1 cellular context compared by ENCODE assay signal in the genomic region with DNA sequence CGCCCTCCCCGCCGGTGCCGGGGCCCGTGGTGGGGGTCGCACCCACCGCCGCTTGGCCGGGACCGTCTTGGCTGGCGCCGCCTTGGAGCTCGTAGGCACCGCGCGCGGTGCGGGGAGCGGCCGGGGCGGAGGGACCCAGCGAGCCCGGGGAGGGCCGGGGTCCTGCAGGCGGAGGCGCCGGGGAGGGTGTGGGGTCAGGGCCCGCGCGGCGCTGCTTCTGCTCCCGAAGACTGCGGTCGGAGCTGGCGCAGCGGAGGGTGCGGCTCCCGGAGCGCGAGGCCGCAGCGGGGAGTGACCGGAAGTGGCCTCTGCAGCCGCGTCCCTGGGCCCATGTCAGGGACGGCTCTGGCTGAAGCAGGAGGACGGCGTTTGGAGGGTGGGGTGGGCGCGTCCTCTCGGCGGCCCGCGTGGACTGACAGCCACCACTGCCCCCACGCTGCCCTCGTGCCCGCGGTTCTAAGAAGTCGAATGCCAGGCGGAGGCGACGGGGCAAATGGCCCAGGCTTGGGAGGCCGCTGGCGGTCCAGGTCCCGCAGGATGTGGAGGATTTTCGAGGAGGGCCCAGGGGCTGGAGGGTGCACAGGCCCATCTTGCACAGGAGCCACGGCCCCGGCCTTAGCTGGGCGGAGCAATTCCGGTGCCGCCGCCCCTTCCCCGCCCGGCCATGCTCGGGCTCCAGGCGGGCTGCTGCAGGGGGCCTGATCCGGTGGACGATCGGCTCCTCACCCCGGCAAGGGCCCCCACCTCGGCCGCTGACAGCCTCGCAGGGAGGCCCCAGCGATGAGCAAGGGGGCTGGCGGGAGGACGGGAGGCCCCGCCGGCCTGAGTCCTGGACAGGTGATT.
TF ChIP-seq lines count a peak whose summit lies in the region.

No MANE protein-coding gene starts in this region.

TF ChIP-seq in HepG2, 621 proteins besides CTCF, POLR2A, EP300 and RAD21 (continued from another document and continues in another):
- TF ChIP-seq, protein P1, sequence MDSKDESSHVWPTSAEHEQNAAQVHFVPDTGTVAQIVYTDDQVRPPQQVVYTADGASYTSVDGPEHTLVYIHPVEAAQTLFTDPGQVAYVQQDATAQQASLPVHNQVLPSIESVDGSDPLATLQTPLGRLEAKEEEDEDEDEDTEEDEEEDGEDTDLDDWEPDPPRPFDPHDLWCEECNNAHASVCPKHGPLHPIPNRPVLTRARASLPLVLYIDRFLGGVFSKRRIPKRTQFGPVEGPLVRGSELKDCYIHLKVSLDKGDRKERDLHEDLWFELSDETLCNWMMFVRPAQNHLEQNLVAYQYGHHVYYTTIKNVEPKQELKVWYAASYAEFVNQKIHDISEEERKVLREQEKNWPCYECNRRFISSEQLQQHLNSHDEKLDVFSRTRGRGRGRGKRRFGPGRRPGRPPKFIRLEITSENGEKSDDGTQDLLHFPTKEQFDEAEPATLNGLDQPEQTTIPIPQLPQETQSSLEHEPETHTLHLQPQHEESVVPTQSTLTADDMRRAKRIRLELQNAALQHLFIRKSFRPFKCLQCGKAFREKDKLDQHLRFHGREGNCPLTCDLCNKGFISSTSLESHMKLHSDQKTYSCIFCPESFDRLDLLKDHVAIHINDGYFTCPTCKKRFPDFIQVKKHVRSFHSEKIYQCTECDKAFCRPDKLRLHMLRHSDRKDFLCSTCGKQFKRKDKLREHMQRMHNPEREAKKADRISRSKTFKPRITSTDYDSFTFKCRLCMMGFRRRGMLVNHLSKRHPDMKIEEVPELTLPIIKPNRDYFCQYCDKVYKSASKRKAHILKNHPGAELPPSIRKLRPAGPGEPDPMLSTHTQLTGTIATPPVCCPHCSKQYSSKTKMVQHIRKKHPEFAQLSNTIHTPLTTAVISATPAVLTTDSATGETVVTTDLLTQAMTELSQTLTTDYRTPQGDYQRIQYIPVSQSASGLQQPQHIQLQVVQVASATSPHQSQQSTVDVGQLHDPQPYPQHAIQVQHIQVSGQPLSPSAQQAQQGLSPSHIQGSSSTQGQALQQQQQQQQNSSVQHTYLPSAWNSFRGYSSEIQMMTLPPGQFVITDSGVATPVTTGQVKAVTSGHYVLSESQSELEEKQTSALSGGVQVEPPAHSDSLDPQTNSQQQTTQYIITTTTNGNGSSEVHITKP (CRISPR knock-in tag; IDR thresholded peaks at IDR 0.05; ENCODE audit: low read depth): no peak; the same call in 1 of the 2 replicates
- TF ChIP-seq ZSCAN21 (CRISPR knock-in tag; IDR thresholded peaks at IDR 0.05; ENCODE audit: borderline replicate concordance): no peak; the same call in none of the 2 replicates
- TF ChIP-seq HOXA9 (CRISPR knock-in tag; IDR thresholded peaks at IDR 0.05; ENCODE audit: borderline replicate concordance): 0 out of 2 replicates have a peak, but pooled peaks have one; percentile 65
- TF ChIP-seq KAT8 (CRISPR knock-in tag; IDR thresholded peaks at IDR 0.05): peak; percentile 72; the same call in 1 of the 2 replicates
- TF ChIP-seq SOX5 (CRISPR knock-in tag; IDR thresholded peaks at IDR 0.05; ENCODE audit: borderline replicate concordance): no peak
- TF ChIP-seq, protein P2, sequence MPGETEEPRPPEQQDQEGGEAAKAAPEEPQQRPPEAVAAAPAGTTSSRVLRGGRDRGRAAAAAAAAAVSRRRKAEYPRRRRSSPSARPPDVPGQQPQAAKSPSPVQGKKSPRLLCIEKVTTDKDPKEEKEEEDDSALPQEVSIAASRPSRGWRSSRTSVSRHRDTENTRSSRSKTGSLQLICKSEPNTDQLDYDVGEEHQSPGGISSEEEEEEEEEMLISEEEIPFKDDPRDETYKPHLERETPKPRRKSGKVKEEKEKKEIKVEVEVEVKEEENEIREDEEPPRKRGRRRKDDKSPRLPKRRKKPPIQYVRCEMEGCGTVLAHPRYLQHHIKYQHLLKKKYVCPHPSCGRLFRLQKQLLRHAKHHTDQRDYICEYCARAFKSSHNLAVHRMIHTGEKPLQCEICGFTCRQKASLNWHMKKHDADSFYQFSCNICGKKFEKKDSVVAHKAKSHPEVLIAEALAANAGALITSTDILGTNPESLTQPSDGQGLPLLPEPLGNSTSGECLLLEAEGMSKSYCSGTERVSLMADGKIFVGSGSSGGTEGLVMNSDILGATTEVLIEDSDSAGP (CRISPR knock-in tag; IDR thresholded peaks at IDR 0.05; ENCODE audit: borderline replicate concordance): peak; percentile 82; the same call in 1 of the 2 replicates
- TF ChIP-seq, protein P3, sequence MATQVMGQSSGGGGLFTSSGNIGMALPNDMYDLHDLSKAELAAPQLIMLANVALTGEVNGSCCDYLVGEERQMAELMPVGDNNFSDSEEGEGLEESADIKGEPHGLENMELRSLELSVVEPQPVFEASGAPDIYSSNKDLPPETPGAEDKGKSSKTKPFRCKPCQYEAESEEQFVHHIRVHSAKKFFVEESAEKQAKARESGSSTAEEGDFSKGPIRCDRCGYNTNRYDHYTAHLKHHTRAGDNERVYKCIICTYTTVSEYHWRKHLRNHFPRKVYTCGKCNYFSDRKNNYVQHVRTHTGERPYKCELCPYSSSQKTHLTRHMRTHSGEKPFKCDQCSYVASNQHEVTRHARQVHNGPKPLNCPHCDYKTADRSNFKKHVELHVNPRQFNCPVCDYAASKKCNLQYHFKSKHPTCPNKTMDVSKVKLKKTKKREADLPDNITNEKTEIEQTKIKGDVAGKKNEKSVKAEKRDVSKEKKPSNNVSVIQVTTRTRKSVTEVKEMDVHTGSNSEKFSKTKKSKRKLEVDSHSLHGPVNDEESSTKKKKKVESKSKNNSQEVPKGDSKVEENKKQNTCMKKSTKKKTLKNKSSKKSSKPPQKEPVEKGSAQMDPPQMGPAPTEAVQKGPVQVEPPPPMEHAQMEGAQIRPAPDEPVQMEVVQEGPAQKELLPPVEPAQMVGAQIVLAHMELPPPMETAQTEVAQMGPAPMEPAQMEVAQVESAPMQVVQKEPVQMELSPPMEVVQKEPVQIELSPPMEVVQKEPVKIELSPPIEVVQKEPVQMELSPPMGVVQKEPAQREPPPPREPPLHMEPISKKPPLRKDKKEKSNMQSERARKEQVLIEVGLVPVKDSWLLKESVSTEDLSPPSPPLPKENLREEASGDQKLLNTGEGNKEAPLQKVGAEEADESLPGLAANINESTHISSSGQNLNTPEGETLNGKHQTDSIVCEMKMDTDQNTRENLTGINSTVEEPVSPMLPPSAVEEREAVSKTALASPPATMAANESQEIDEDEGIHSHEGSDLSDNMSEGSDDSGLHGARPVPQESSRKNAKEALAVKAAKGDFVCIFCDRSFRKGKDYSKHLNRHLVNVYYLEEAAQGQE (IDR thresholded peaks at IDR 0.05; ENCODE audit: borderline replicate concordance in 1 of 2, low read depth in 1 of 2, low read length in 2 of 2): peak in 1 of 2 experiments; percentile 11; a peak in 1 of 4 replicates
- TF ChIP-seq GABPB1 (CRISPR knock-in tag; IDR thresholded peaks at IDR 0.05): peak; percentile 95
- TF ChIP-seq, protein P4, sequence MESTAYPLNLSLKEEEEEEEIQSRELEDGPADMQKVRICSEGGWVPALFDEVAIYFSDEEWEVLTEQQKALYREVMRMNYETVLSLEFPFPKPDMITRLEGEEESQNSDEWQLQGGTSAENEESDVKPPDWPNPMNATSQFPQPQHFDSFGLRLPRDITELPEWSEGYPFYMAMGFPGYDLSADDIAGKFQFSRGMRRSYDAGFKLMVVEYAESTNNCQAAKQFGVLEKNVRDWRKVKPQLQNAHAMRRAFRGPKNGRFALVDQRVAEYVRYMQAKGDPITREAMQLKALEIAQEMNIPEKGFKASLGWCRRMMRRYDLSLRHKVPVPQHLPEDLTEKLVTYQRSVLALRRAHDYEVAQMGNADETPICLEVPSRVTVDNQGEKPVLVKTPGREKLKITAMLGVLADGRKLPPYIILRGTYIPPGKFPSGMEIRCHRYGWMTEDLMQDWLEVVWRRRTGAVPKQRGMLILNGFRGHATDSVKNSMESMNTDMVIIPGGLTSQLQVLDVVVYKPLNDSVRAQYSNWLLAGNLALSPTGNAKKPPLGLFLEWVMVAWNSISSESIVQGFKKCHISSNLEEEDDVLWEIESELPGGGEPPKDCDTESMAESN (CRISPR knock-in tag; conservative IDR thresholded peaks at IDR 0.05): peak; percentile 85
- no peak for TF ChIP-seq ZNF12 (CRISPR knock-in tag; IDR thresholded peaks at IDR 0.05)
- no peak for TF ChIP-seq ZNF383 (CRISPR knock-in tag; IDR thresholded peaks at IDR 0.05; ENCODE audit: borderline replicate concordance)
- peak; percentile 77 for TF ChIP-seq MYC (CRISPR knock-in tag; IDR thresholded peaks at IDR 0.05; ENCODE audit: borderline replicate concordance)
- TF ChIP-seq ZMYM2 (CRISPR knock-in tag; IDR thresholded peaks at IDR 0.05): no peak
- no peak; the same call in 1 of the 2 replicates for TF ChIP-seq CBX5 (CRISPR knock-in tag; IDR thresholded peaks at IDR 0.05; ENCODE audit: borderline replicate concordance)
- no peak for TF ChIP-seq NR1H2 (CRISPR knock-in tag; IDR thresholded peaks at IDR 0.05; ENCODE audit: borderline replicate concordance, low read depth)
- peak; percentile 80 for TF ChIP-seq POLR2G (IDR thresholded peaks at IDR 0.05; ENCODE audit: low read depth, low read length)
- TF ChIP-seq GATAD2A (CRISPR knock-in tag; IDR thresholded peaks at IDR 0.05): peak; percentile 24; the same call in 1 of the 2 replicates
- TF ChIP-seq, protein P5, sequence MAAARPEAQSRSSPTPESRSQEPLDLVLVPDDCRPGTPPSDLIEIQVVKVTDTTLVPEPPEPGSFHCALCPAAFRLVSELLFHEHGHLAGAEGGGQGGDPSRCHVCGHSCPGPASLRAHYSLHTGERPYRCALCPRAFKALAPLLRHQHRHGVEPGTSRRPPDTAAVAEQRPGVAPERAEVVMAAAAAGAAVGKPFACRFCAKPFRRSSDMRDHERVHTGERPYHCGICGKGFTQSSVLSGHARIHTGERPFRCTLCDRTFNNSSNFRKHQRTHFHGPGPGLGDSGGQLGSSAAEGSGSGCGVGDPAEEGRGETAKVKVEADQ (CRISPR knock-in tag; IDR thresholded peaks at IDR 0.05; ENCODE audit: borderline replicate concordance): peak; percentile 82; the same call in 1 of the 2 replicates
- TF ChIP-seq RFX1 (IDR thresholded peaks at IDR 0.05): no peak
- 0 out of 2 replicates have a peak, but pooled peaks have one; percentile 32 for TF ChIP-seq ZNF44 (CRISPR knock-in tag; IDR thresholded peaks at IDR 0.05)
- no peak for TF ChIP-seq ZFP41 (CRISPR knock-in tag; IDR thresholded peaks at IDR 0.05; ENCODE audit: borderline replicate concordance)
- 0 out of 2 replicates have a peak, but pooled peaks have one; percentile 32 for TF ChIP-seq ZNF891 (CRISPR knock-in tag; IDR thresholded peaks at IDR 0.05)
- peak; percentile 94; the same call in 1 of the 2 replicates for TF ChIP-seq SMAD9 (CRISPR knock-in tag; IDR thresholded peaks at IDR 0.05)
- TF ChIP-seq SAP130 (CRISPR knock-in tag; IDR thresholded peaks at IDR 0.05; ENCODE audit: low read depth): peak; percentile 71
- no peak for TF ChIP-seq CCAR2 (optimal IDR thresholded peaks at IDR 0.05; ENCODE audit: low read depth, low read length)
- TF ChIP-seq ZNF780A (CRISPR knock-in tag; IDR thresholded peaks at IDR 0.05): no peak
- TF ChIP-seq ZFX (CRISPR knock-in tag; IDR thresholded peaks at IDR 0.05; ENCODE audit: low read depth): peak; percentile 96
- TF ChIP-seq ZNF816 (CRISPR knock-in tag; IDR thresholded peaks at IDR 0.05; ENCODE audit: borderline replicate concordance): no peak; the same call in 1 of the 2 replicates
- TF ChIP-seq ZNF33A (CRISPR knock-in tag; IDR thresholded peaks at IDR 0.05; ENCODE audit: borderline replicate concordance): no peak
- TF ChIP-seq MED1 (CRISPR knock-in tag; IDR thresholded peaks at IDR 0.05): peak; percentile 60
- no peak for TF ChIP-seq HNF4A (CRISPR knock-in tag; IDR thresholded peaks at IDR 0.05)
- TF ChIP-seq DNMT3B (CRISPR knock-in tag; conservative IDR thresholded peaks at IDR 0.05): no peak
- peak; percentile 88 for TF ChIP-seq TAF1 (CRISPR knock-in tag; IDR thresholded peaks at IDR 0.05)
- no peak; the same call in 1 of the 2 replicates for TF ChIP-seq ZNF256 (CRISPR knock-in tag; conservative IDR thresholded peaks at IDR 0.05)
- TF ChIP-seq ZSCAN12 (CRISPR knock-in tag; IDR thresholded peaks at IDR 0.05): no peak
- TF ChIP-seq ZNF768 (CRISPR knock-in tag; IDR thresholded peaks at IDR 0.05): peak; percentile 66; the same call in 1 of the 2 replicates
- peak; percentile 47; the same call in 1 of the 2 replicates for TF ChIP-seq PRMT3 (CRISPR knock-in tag; IDR thresholded peaks at IDR 0.05; ENCODE audit: borderline replicate concordance, low read depth)
- peak; percentile 38; the same call in 1 of the 2 replicates for TF ChIP-seq EED (CRISPR knock-in tag; IDR thresholded peaks at IDR 0.05)
- TF ChIP-seq MIXL1 (CRISPR knock-in tag; IDR thresholded peaks at IDR 0.05): no peak
- TF ChIP-seq HMG20A (CRISPR knock-in tag; IDR thresholded peaks at IDR 0.05; ENCODE audit: borderline replicate concordance): no peak
- TF ChIP-seq, protein P6, sequence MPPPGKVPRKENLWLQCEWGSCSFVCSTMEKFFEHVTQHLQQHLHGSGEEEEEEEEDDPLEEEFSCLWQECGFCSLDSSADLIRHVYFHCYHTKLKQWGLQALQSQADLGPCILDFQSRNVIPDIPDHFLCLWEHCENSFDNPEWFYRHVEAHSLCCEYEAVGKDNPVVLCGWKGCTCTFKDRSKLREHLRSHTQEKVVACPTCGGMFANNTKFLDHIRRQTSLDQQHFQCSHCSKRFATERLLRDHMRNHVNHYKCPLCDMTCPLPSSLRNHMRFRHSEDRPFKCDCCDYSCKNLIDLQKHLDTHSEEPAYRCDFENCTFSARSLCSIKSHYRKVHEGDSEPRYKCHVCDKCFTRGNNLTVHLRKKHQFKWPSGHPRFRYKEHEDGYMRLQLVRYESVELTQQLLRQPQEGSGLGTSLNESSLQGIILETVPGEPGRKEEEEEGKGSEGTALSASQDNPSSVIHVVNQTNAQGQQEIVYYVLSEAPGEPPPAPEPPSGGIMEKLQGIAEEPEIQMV (CRISPR knock-in tag; IDR thresholded peaks at IDR 0.05; ENCODE audit: low read depth): 0 out of 2 replicates have a peak, but pooled peaks have one; percentile 10
- no peak; the same call in 1 of the 2 replicates for TF ChIP-seq ISX (CRISPR knock-in tag; conservative IDR thresholded peaks at IDR 0.05)
- TF ChIP-seq, protein P7, sequence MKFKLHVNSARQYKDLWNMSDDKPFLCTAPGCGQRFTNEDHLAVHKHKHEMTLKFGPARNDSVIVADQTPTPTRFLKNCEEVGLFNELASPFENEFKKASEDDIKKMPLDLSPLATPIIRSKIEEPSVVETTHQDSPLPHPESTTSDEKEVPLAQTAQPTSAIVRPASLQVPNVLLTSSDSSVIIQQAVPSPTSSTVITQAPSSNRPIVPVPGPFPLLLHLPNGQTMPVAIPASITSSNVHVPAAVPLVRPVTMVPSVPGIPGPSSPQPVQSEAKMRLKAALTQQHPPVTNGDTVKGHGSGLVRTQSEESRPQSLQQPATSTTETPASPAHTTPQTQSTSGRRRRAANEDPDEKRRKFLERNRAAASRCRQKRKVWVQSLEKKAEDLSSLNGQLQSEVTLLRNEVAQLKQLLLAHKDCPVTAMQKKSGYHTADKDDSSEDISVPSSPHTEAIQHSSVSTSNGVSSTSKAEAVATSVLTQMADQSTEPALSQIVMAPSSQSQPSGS (CRISPR knock-in tag; IDR thresholded peaks at IDR 0.05): 0 out of 2 replicates have a peak, but pooled peaks have one; percentile 25
- TF ChIP-seq ZNF335 (CRISPR knock-in tag; IDR thresholded peaks at IDR 0.05): peak; percentile 58; the same call in 1 of the 2 replicates
- TF ChIP-seq TCF12 (IDR thresholded peaks at IDR 0.05): no peak
- TF ChIP-seq TCF12 (CRISPR knock-in tag; IDR thresholded peaks at IDR 0.05): no peak
- no peak for TF ChIP-seq ZSCAN31 (CRISPR knock-in tag; IDR thresholded peaks at IDR 0.05; ENCODE audit: low read depth)
- TF ChIP-seq ZNF274 (CRISPR knock-in tag; IDR thresholded peaks at IDR 0.05): peak; percentile 92
